ENCODE assay signal across 1 cellular context in genomic region chr17:78751000-78751399, GRCh38.
TF ChIP-seq lines count a peak whose summit lies in the region.
"Not testable (repeated sequence)": the region's sequence is repeated elsewhere in the genome, so short reads cannot be mapped to it uniquely, and the experiment has no call there.

No MANE protein-coding gene starts in this region.

TF ChIP-seq in HepG2, 621 proteins besides CTCF, POLR2A, EP300 and RAD21:
- peak; percentile 4; the same call in 1 of the 2 replicates for TF ChIP-seq HDAC2 (CRISPR knock-in tag; IDR thresholded peaks at IDR 0.05)
- not testable (repeated sequence) for TF ChIP-seq NR2F6 (IDR thresholded peaks at IDR 0.05)
- 0 out of 2 replicates have a peak, but pooled peaks have one; percentile 8 for TF ChIP-seq NR2F6 (CRISPR knock-in tag; IDR thresholded peaks at IDR 0.05)
- TF ChIP-seq ZBTB4 (CRISPR knock-in tag; IDR thresholded peaks at IDR 0.05; ENCODE audit: borderline replicate concordance), result peak; percentile 89; the same call in 1 of the 2 replicates
- TF ChIP-seq GABPB1 (CRISPR knock-in tag; IDR thresholded peaks at IDR 0.05), result 0 out of 2 replicates have a peak, but pooled peaks have one; percentile 7
- TF ChIP-seq ZNF687 (CRISPR knock-in tag; IDR thresholded peaks at IDR 0.05), result peak; percentile 29; the same call in 1 of the 2 replicates
- peak; percentile 18; the same call in 1 of the 2 replicates for TF ChIP-seq SPEN (CRISPR knock-in tag; IDR thresholded peaks at IDR 0.05; ENCODE audit: low read depth)
- 0 out of 2 replicates have a peak, but pooled peaks have one; percentile 7 for TF ChIP-seq KAT8 (CRISPR knock-in tag; IDR thresholded peaks at IDR 0.05)
- TF ChIP-seq HOMEZ (CRISPR knock-in tag; IDR thresholded peaks at IDR 0.05; ENCODE audit: low read depth), result 0 out of 2 replicates have a peak, but pooled peaks have one; percentile 34
- TF ChIP-seq ZBTB38 (CRISPR knock-in tag; IDR thresholded peaks at IDR 0.05), result peak; percentile 95
- 0 out of 2 replicates have a peak, but pooled peaks have one; percentile 14 for TF ChIP-seq ZNF674 (CRISPR knock-in tag; IDR thresholded peaks at IDR 0.05; ENCODE audit: low read depth)
- TF ChIP-seq ZNF232 (CRISPR knock-in tag; IDR thresholded peaks at IDR 0.05; ENCODE audit: borderline replicate concordance), result 0 out of 2 replicates have a peak, but pooled peaks have one; percentile 44
- 0 out of 2 replicates have a peak, but pooled peaks have one; percentile 57 for TF ChIP-seq ZFP37 (CRISPR knock-in tag; IDR thresholded peaks at IDR 0.05; ENCODE audit: borderline replicate concordance)
- TF ChIP-seq CSRNP1 (CRISPR knock-in tag; IDR thresholded peaks at IDR 0.05), result 0 out of 2 replicates have a peak, but pooled peaks have one; percentile 32
- 0 out of 2 replicates have a peak, but pooled peaks have one; percentile 13 for TF ChIP-seq PITX1 (CRISPR knock-in tag; IDR thresholded peaks at IDR 0.05)
- TF ChIP-seq SALL1 (CRISPR knock-in tag; IDR thresholded peaks at IDR 0.05), result 0 out of 2 replicates have a peak, but pooled peaks have one; percentile 37
- TF ChIP-seq ZBTB7B (CRISPR knock-in tag; IDR thresholded peaks at IDR 0.05), result 0 out of 2 replicates have a peak, but pooled peaks have one; percentile 16
- 0 out of 2 replicates have a peak, but pooled peaks have one; percentile 2 for TF ChIP-seq TARDBP (CRISPR knock-in tag; IDR thresholded peaks at IDR 0.05)
- peak; percentile 43; the same call in 1 of the 2 replicates for TF ChIP-seq NFKB2 (CRISPR knock-in tag; IDR thresholded peaks at IDR 0.05; ENCODE audit: borderline replicate concordance)
- TF ChIP-seq SALL2 (CRISPR knock-in tag; IDR thresholded peaks at IDR 0.05), result peak; percentile 50; the same call in 1 of the 2 replicates
- TF ChIP-seq PHF5A (CRISPR knock-in tag; IDR thresholded peaks at IDR 0.05; ENCODE audit: low read depth, unreplicated experiment), result peak; percentile 22
- 0 out of 2 replicates have a peak, but pooled peaks have one; percentile 35 for TF ChIP-seq ZNF274 (CRISPR knock-in tag; IDR thresholded peaks at IDR 0.05)
- TF ChIP-seq ZNF598 (CRISPR knock-in tag; IDR thresholded peaks at IDR 0.05; ENCODE audit: borderline replicate concordance), result 0 out of 2 replicates have a peak, but pooled peaks have one; percentile 38
- TF ChIP-seq AKNA (CRISPR knock-in tag; IDR thresholded peaks at IDR 0.05; ENCODE audit: borderline replicate concordance), result 0 out of 2 replicates have a peak, but pooled peaks have one; percentile 12
- 0 out of 2 replicates have a peak, but pooled peaks have one; percentile 6 for TF ChIP-seq MED1 (CRISPR knock-in tag; IDR thresholded peaks at IDR 0.05)
